Comparison of ENCODE assay signal across 27 cellular contexts in the genomic region with DNA sequence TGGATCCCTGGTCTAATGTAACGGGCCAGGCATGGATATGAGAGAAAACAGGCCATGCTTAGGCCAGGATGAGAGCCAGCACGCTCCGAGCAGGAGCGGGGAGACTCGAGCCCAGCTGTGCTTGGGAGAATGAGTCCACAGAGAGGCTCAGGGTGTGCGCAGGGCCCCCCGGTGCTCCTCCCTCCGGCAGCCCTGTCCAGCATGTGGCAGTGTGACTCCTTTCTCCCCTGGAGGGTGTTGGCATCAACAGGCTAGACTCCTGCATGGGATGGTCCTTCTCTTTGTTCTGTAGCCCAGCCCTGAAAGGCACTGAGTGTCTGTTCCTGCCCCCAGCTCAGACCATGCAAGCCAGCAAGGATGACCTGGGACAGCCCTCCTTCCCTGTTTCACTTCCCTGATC. TPM values are rescaled to one million over a fixed set of nuclear protein-coding genes. Genes with fewer than 3 reads are reported as not detected.
A peak's percentile ranks its signal among the peaks of the same experiment; 100 is the strongest.
DNase-seq lines count a peak whose midpoint lies in the region; ATAC-seq, FAIRE-seq and TF ChIP-seq lines count a peak whose summit lies in the region.
"Had no signal": no experiment of that assay in that cellular context is flagged by ENCODE, and none has a peak within 500 bp of the region (broad histone marks: within the 10 kb centered on the region; RNA-seq: fewer than 3 reads in every experiment).

No MANE protein-coding gene starts in this region.

- no TSS peak for BruUV-seq in mammary epithelial cell (replicated peaks; lab: Mats Ljungman, UMichigan)

- H3K27me3 ChIP-seq in mammary epithelial cell (ENCODE audit: insufficient read depth, low read length): no peaks in the 10 kb centered on the region
- no peaks in the 10 kb centered on the region for H3K27me3 ChIP-seq in tibial nerve
- H3K27me3 ChIP-seq in neuronal stem cell (ENCODE audit: control insufficient read depth in 3 of 3, insufficient read depth in 3 of 3, low read depth in 1 of 3, low read length in 3 of 3): peaks cover 0 to 2% (median 0%) of the 10 kb centered on the region in 3 experiments
- H3K27me3 ChIP-seq: brain microvascular endothelial cell, Peyer's patch, sigmoid colon, upper lobe of right lung had no signal

- H2AFZ ChIP-seq in mammary epithelial cell (ENCODE audit: low read depth, low read length): no peak overlapping the region
- no peak overlapping the region for H2AFZ ChIP-seq in neuronal stem cell (ENCODE audit: low read length)
- H2AFZ ChIP-seq: GM23338 had no signal

- peaks cover 59% of the 10 kb centered on the region for H3K79me2 ChIP-seq in mammary epithelial cell (ENCODE audit: insufficient read depth, low read length)

- no peaks in the 10 kb centered on the region for H3K27me3 Mint-ChIP-seq in activated T-cell treated with anti-CD3 and anti-CD28 coated beads, Interleukin-2, amount 50 U/mL, for 24 hours
- H3K27me3 Mint-ChIP-seq in activated T-cell treated with anti-CD3 and anti-CD28 coated beads, Interleukin-2, amount 50 U/mL, for 4 hours (ENCODE audit: low read depth): no peaks in the 10 kb centered on the region
- no peaks in the 10 kb centered on the region for H3K27me3 Mint-ChIP-seq in osteocyte (ENCODE audit: unreplicated experiment)
- H3K27me3 Mint-ChIP-seq: activated CD8-positive, alpha-beta memory T cell treated with anti-CD3 and anti-CD28 coated beads, Interleukin-2, amount 10 ng/mL, durations not matched to agents 7 days and 5 days; CD8-positive, alpha-beta memory T cell; naive thymus-derived CD8-positive, alpha-beta T cell had no signal

- H4K91ac ChIP-seq in neuronal stem cell (ENCODE audit: low read depth, low read length, poor library complexity): no peak overlapping the region

- H4K8ac ChIP-seq in neuronal stem cell (ENCODE audit: low read depth, low read length): no peak overlapping the region

- H3K27ac ChIP-seq in mammary epithelial cell (ENCODE audit: insufficient read depth, low read depth, low read length) (peak overlapping the region; percentile 37), tibial nerve (no peak overlapping the region), neuronal stem cell (replicated peaks; ENCODE audit: low read length) (no peak overlapping the region)
- H3K27ac ChIP-seq: brain microvascular endothelial cell, Peyer's patch, sigmoid colon, upper lobe of right lung had no signal

- no peak for ATAC-seq in activated T-cell treated with anti-CD3 and anti-CD28 coated beads, Interleukin-2, amount 50 U/mL, for 4 hours
- ATAC-seq: activated CD8-positive, alpha-beta memory T cell treated with anti-CD3 and anti-CD28 coated beads, Interleukin-2, amount 10 ng/mL, durations not matched to agents 7 days and 5 days; GM23338; naive thymus-derived CD8-positive, alpha-beta T cell; SK-N-SH treated with all-trans-retinoic acid at 6 μM for 48 hours had no signal

- no peak overlapping the region for H2BK12ac ChIP-seq in neuronal stem cell (ENCODE audit: low read length)

- no peak for TF ChIP-seq POLR2A in tibial nerve (IDR thresholded peaks at IDR 0.05)

- in situ Hi-C loops in mammary epithelial cell (cut with MboI; ENCODE audit: low sequenced_read_pairs in 2 of 2): no loop called here

- H3K4me3 ChIP-seq in mammary epithelial cell (replicated peaks in 1 of 3; ENCODE audit: insufficient read depth in 1 of 3, low read depth in 2 of 3, low read length in 3 of 3): no peak overlapping the region
- no peak overlapping the region for H3K4me3 ChIP-seq in tibial nerve
- H3K4me3 ChIP-seq in neuronal stem cell (ENCODE audit: low read length in 2 of 2): no peak overlapping the region
- H3K4me3 ChIP-seq: GM23338, Peyer's patch, sigmoid colon, upper lobe of right lung had no signal

- H3K4me1 ChIP-seq in mammary epithelial cell (ENCODE audit: insufficient read depth, low read length) (peaks cover 63% of the 10 kb centered on the region), tibial nerve (peaks cover 0 to 16% (median 5%) of the 10 kb centered on the region in 4 donors), neuronal stem cell (ENCODE audit: control insufficient read depth in 2 of 2, insufficient read depth in 1 of 2, low read depth in 1 of 2, low read length in 2 of 2) (no peaks in the 10 kb centered on the region)

- no peak for DNase-seq in activated T-cell treated with anti-CD3 and anti-CD28 coated beads, Interleukin-2, amount 50 U/mL, for 24 hours
- no peak for DNase-seq in activated T-cell treated with anti-CD3 and anti-CD28 coated beads, Interleukin-2, amount 50 U/mL, for 4 hours
- DNase-seq in HTR-8/SVneo (ENCODE audit: insufficient read length, low spot score) (no peak), mammary epithelial cell (no peak), osteocyte (ENCODE audit: extremely low spot score, unreplicated experiment) (no peak), NCI-H524 treated with DMSO at 0.1 percent for 48 hours (lab: John Stamatoyannopoulos, UW) (no peak), tibial nerve (ENCODE audit: low spot score in 2 of 2) (no peak), neuronal stem cell (ENCODE audit: low spot score) (no peak)
- DNase-seq: activated CD4-positive, alpha-beta T cell treated with anti-CD3 and anti-CD28 coated beads, Interleukin-2, amount 50 U/mL, for 1 hour; activated CD8-positive, alpha-beta memory T cell treated with anti-CD3 and anti-CD28 coated beads, Interleukin-2, amount 10 ng/mL, durations not matched to agents 7 days and 5 days; activated effector memory CD4-positive, alpha-beta T cell treated with anti-CD3 and anti-CD28 coated beads, Interleukin-2, amount 50 U/mL, for 16 hours; AML-193; brain microvascular endothelial cell; CD8-positive, alpha-beta memory T cell; effector CD8-positive, alpha-beta T cell; naive thymus-derived CD8-positive, alpha-beta T cell; NCI-H1694 treated with DMSO at 0.1 percent for 48 hours; NCI-H2171; NCI-H524; NK-92 treated with Interleukin-12 subunit alpha and Interleukin-12 subunit beta, amount 100 ng/mL, for 24 hours; Peyer's patch; sigmoid colon; stimulated activated CD8-positive, alpha-beta memory T cell treated with anti-CD3 and anti-CD28 coated beads, Interleukin-4, amount 100 ng/mL, for 48 hours; upper lobe of right lung had no signal

- no peak overlapping the region for H3K18ac ChIP-seq in neuronal stem cell (ENCODE audit: low read length)

- peaks cover 6% of the 10 kb centered on the region for H4K20me1 ChIP-seq in mammary epithelial cell (ENCODE audit: insufficient read depth, low read length)

- TF ChIP-seq CTCF in mammary epithelial cell (conservative IDR thresholded peaks at IDR 0.05 in 1 of 2, IDR thresholded peaks at IDR 0.05 in 1 of 2; ENCODE audit: extremely low read depth in 1 of 2, insufficient read depth in 1 of 2, low read depth in 1 of 2, low read length in 2 of 2) (no peak), osteocyte (IDR thresholded peaks at IDR 0.05) (no peak), tibial nerve (IDR thresholded peaks at IDR 0.05) (no peak)

- WGBS in mammary epithelial cell (ENCODE audit: low coverage, missing lambda C conversion rate): 30% methylated on average over 5 of the region's 8 CpGs
- 50 to 86% methylated on average over 5 to 7 of the region's 8 CpGs for WGBS in tibial nerve, 2 donors
- WGBS in neuronal stem cell (ENCODE audit: extremely low coverage in 2 of 2, insufficient read length in 2 of 2, insufficient replicate concordance in 1 of 2), 2 donors: no CpG with 5 or more reads among the region's 8 CpGs

- H3K23ac ChIP-seq in neuronal stem cell (ENCODE audit: low read depth, low read length, poor library complexity): no peak overlapping the region

- peaks cover 96% of the 10 kb centered on the region for H3K36me3 Mint-ChIP-seq in activated T-cell treated with anti-CD3 and anti-CD28 coated beads, Interleukin-2, amount 50 U/mL, for 24 hours (ENCODE audit: low read depth)
- peaks cover 52% of the 10 kb centered on the region for H3K36me3 Mint-ChIP-seq in activated T-cell treated with anti-CD3 and anti-CD28 coated beads, Interleukin-2, amount 50 U/mL, for 4 hours (ENCODE audit: insufficient read depth)
- peaks cover 41% of the 10 kb centered on the region for H3K36me3 Mint-ChIP-seq in osteocyte (ENCODE audit: unreplicated experiment)

- no peak overlapping the region for H3K4ac ChIP-seq in neuronal stem cell (ENCODE audit: low read length)

- intact Hi-C loops in mammary epithelial cell (cut with micrococcal nuclease): loop anchor here (1.0 kb wide), 2 partner anchors 18 to 42 kb away; a partner anchor contains a TSS

- H2BK120ac ChIP-seq in neuronal stem cell (ENCODE audit: low read depth, low read length): no peak overlapping the region

- H3K4me1 Mint-ChIP-seq in activated T-cell treated with anti-CD3 and anti-CD28 coated beads, Interleukin-2, amount 50 U/mL, for 24 hours (ENCODE audit: low read depth): peaks cover 15% of the 10 kb centered on the region
- H3K4me1 Mint-ChIP-seq in activated T-cell treated with anti-CD3 and anti-CD28 coated beads, Interleukin-2, amount 50 U/mL, for 4 hours (ENCODE audit: low read depth): peaks cover 6% of the 10 kb centered on the region
- H3K4me1 Mint-ChIP-seq in osteocyte (ENCODE audit: unreplicated experiment): peaks cover 33% of the 10 kb centered on the region

- peak overlapping the region; percentile 67 for H3K4me2 ChIP-seq in mammary epithelial cell (ENCODE audit: insufficient read depth, low read depth, low read length)
- H3K4me2 ChIP-seq in neuronal stem cell (ENCODE audit: insufficient read depth, low read length, poor library complexity, severe bottlenecking): no peak overlapping the region
- H3K4me2 ChIP-seq: GM23338 had no signal

- no peaks in the 10 kb centered on the region for H3K9me3 Mint-ChIP-seq in activated T-cell treated with anti-CD3 and anti-CD28 coated beads, Interleukin-2, amount 50 U/mL, for 24 hours
- H3K9me3 Mint-ChIP-seq in activated T-cell treated with anti-CD3 and anti-CD28 coated beads, Interleukin-2, amount 50 U/mL, for 4 hours: no peaks in the 10 kb centered on the region
- no peaks in the 10 kb centered on the region for H3K9me3 Mint-ChIP-seq in osteocyte (ENCODE audit: unreplicated experiment)
- H3K9me3 Mint-ChIP-seq: GM23338; naive thymus-derived CD8-positive, alpha-beta T cell had no signal

- dilution Hi-C loops in mammary epithelial cell (cut with HindIII; ENCODE audit: low sequenced_read_pairs): no loop called here

- no peak overlapping the region for H2AK5ac ChIP-seq in neuronal stem cell (ENCODE audit: low read depth, low read length)

- H3K9me3 ChIP-seq in mammary epithelial cell (replicated peaks; ENCODE audit: insufficient read depth, low read length): no peaks in the 10 kb centered on the region
- no peaks in the 10 kb centered on the region for H3K9me3 ChIP-seq in tibial nerve
- H3K9me3 ChIP-seq in neuronal stem cell (replicated peaks in 1 of 2; ENCODE audit: control insufficient read depth in 2 of 2, insufficient read depth in 1 of 2, low read depth in 1 of 2, low read length in 2 of 2): no peaks in the 10 kb centered on the region
- H3K9me3 ChIP-seq: Peyer's patch, sigmoid colon, upper lobe of right lung had no signal

- no peak overlapping the region for H2BK15ac ChIP-seq in neuronal stem cell (ENCODE audit: low read length)

- H3K36me3 ChIP-seq in mammary epithelial cell (ENCODE audit: insufficient read depth, low read length): peaks cover 21% of the 10 kb centered on the region
- H3K36me3 ChIP-seq in tibial nerve: peaks cover 3 to 96% (median 20%) of the 10 kb centered on the region in 3 donors
- peaks cover 74 to 95% of the 10 kb centered on the region in 2 donors for H3K36me3 ChIP-seq in neuronal stem cell (replicated peaks in 1 of 2; ENCODE audit: control insufficient read depth in 2 of 2, insufficient read depth in 2 of 2, low read length in 2 of 2)

- H3K79me1 ChIP-seq in neuronal stem cell (ENCODE audit: low read depth, low read length): peaks cover 25% of the 10 kb centered on the region

- H3K9ac ChIP-seq in mammary epithelial cell (ENCODE audit: insufficient read depth, low read length) (no peak overlapping the region), neuronal stem cell (ENCODE audit: low read depth, low read length, poor library complexity) (no peak overlapping the region)

- no peak overlapping the region for H3K4me3 Mint-ChIP-seq in activated T-cell treated with anti-CD3 and anti-CD28 coated beads, Interleukin-2, amount 50 U/mL, for 24 hours
- no peak overlapping the region for H3K4me3 Mint-ChIP-seq in activated T-cell treated with anti-CD3 and anti-CD28 coated beads, Interleukin-2, amount 50 U/mL, for 4 hours
- H3K4me3 Mint-ChIP-seq in osteocyte (ENCODE audit: unreplicated experiment): no peak overlapping the region
- H3K4me3 Mint-ChIP-seq: activated CD8-positive, alpha-beta memory T cell treated with anti-CD3 and anti-CD28 coated beads, Interleukin-2, amount 10 ng/mL, durations not matched to agents 7 days and 5 days; CD8-positive, alpha-beta memory T cell; GM23338; naive thymus-derived CD8-positive, alpha-beta T cell had no signal

- CTCF ChIA-PET in mammary epithelial cell (lab: Charles Lee; ENCODE audit: low non-redundant PET): interaction anchor here (0.8 to 1.0 kb wide), 2 partner anchors 26 to 41 kb away, joined by 5 to 6 read pairs; no protein-coding TSS in a partner anchor

- TF ChIP-seq EP300 in tibial nerve (IDR thresholded peaks at IDR 0.05): no peak

- FAIRE-seq in HTR-8/SVneo (lab: Jason Lieb, UNC): peak; percentile 16
- FAIRE-seq: A204.1 had no signal

- H2BK5ac ChIP-seq in neuronal stem cell (ENCODE audit: low read length): no peak overlapping the region

- no peak overlapping the region for H3K14ac ChIP-seq in neuronal stem cell (ENCODE audit: low read length)

- H3K27ac Mint-ChIP-seq in activated T-cell treated with anti-CD3 and anti-CD28 coated beads, Interleukin-2, amount 50 U/mL, for 24 hours: peak overlapping the region; percentile 85
- peak overlapping the region; percentile 50 for H3K27ac Mint-ChIP-seq in osteocyte (ENCODE audit: unreplicated experiment)
- H3K27ac Mint-ChIP-seq: activated CD8-positive, alpha-beta memory T cell treated with anti-CD3 and anti-CD28 coated beads, Interleukin-2, amount 10 ng/mL, durations not matched to agents 7 days and 5 days had no signal

RNA-seq across cellular contexts. Expression of a gene that starts 23.4 kb away (rescaled TPM):
- total RNA-seq in activated T-cell treated with anti-CD3 and anti-CD28 coated beads, Interleukin-2, amount 50 U/mL, for 4 hours: 10 to 100 TPM; 47.4 to 51.7 (median 47.5) TPM
- total RNA-seq in mammary epithelial cell: 10 to 100 TPM; 29.1 to 31.5 TPM
- 19.8 TPM for polyA plus RNA-seq in mammary epithelial cell
- polyA minus RNA-seq in mammary epithelial cell: 29.9 TPM
- 52.7 and 53.0 TPM in 2 replicates for total RNA-seq in osteocyte
- 100 to 1,000 TPM in 1 of 4 donors, 10 to 100 TPM in 3; 41.9 to 105 (median 53.2) TPM for total RNA-seq in tibial nerve
- polyA plus RNA-seq in neuronal stem cell (2013, experiment 1 of 2): 28.6 TPM
- polyA plus RNA-seq in neuronal stem cell (2013, experiment 2 of 2): 27.5 TPM

RNA-seq across cellular contexts. Expression of a gene that starts 42.0 kb away (rescaled TPM):
- total RNA-seq in activated T-cell treated with anti-CD3 and anti-CD28 coated beads, Interleukin-2, amount 50 U/mL, for 4 hours: 100 to 1,000 TPM; 118 to 143 (median 136) TPM
- total RNA-seq in mammary epithelial cell: 10 to 100 TPM in 1 of 2 donors, 1 to 10 TPM in 1; 4.3 to 24.7 TPM
- polyA plus RNA-seq in mammary epithelial cell: 3.5 TPM
- polyA minus RNA-seq in mammary epithelial cell: 1.8 TPM
- 79.1 and 86.4 TPM in 2 replicates for total RNA-seq in osteocyte
- 10 to 100 TPM; 23.7 to 76.5 (median 59.7) TPM for total RNA-seq in tibial nerve
- 17.8 TPM for polyA plus RNA-seq in neuronal stem cell (2013, experiment 1 of 2)
- 18.2 TPM for polyA plus RNA-seq in neuronal stem cell (2013, experiment 2 of 2)
